Comparison of ENCODE assay signal across 24 cellular contexts in the genomic region with DNA sequence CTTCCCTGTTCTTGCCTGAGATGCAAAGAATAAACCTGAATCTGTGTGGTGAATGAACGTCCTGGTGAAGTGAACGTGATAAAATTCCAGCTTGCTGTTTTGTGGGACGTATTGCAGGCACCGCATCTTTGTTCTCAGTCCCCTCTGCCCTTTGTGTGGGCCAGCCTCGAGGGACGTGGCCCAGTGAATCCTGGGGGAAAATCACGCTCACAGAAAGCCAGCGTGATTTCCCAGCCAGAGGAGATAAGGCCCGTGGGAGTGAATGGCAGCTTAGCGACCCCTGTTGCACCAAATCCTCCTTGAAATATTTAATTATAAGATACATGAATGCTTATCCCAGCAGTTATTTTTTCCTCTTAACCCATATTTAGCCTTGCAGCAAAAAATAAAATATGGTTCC.
A peak's percentile ranks its signal among the peaks of the same experiment; 100 is the strongest.
DNase-seq lines count a peak whose midpoint lies in the region; ATAC-seq and TF ChIP-seq lines count a peak whose summit lies in the region.
"Had no signal": no experiment of that assay in that cellular context is flagged by ENCODE, and none has a peak within 500 bp of the region (broad histone marks: within the 10 kb centered on the region; RNA-seq: fewer than 3 reads in every experiment).

No MANE protein-coding gene starts in this region.

- intact Hi-C loops in left ventricle myocardium inferior (cut with micrococcal nuclease), result no loop called here
- intact Hi-C loops in Right ventricle myocardium inferior (cut with DNase I), result no loop called here
- intact Hi-C loops in uterus (cut with DNase I; ENCODE audit: low total_unique reads), result no loop called here
- intact Hi-C loops in sciatic nerve (cut with DNase I), result no loop called here
- intact Hi-C loops in esophagus squamous epithelium (cut with DNase I), result no loop called here

- H3K9me3 ChIP-seq in left ventricle myocardium inferior (replicated peaks) (no peaks in the 10 kb centered on the region), mesodermal cell (ENCODE audit: control insufficient read depth, low read length) (no peaks in the 10 kb centered on the region), uterus (no peaks in the 10 kb centered on the region), esophagus squamous epithelium (no peaks in the 10 kb centered on the region)
- H3K9me3 ChIP-seq: BE2C, MG63 had no signal

- no peak overlapping the region for H3K4me3 ChIP-seq in left ventricle myocardium inferior
- no peak overlapping the region for H3K4me3 ChIP-seq in brain microvascular endothelial cell (ENCODE audit: low read depth, low read length)
- H3K4me3 ChIP-seq in mesodermal cell (ENCODE audit: extremely low read depth, insufficient read depth, low read length, poor library complexity, severe bottlenecking), result no peak overlapping the region
- no peak overlapping the region for H3K4me3 ChIP-seq in uterus
- H3K4me3 ChIP-seq in esophagus squamous epithelium, result no peak overlapping the region
- H3K4me3 ChIP-seq: GM23248, MG63 had no signal

- H3K27ac ChIP-seq in left ventricle myocardium inferior (replicated peaks) (peak overlapping the region; percentile 58), brain microvascular endothelial cell (no peak overlapping the region), mesodermal cell (ENCODE audit: low read depth, low read length, severe bottlenecking) (peak overlapping the region; percentile 67), uterus (peak overlapping the region; percentile 3 to 55), esophagus squamous epithelium (no peak overlapping the region)
- H3K27ac ChIP-seq: GM23248 had no signal

- in situ Hi-C loops in brain microvascular endothelial cell (cut with HindIII; ENCODE audit: low pct_ligation_motif_present, low sequenced_read_pairs), result no loop called here

- 85 to 86% methylated on average over 6 to 8 of the region's 10 CpGs for WGBS in mesodermal cell (ENCODE audit: insufficient coverage in 2 of 2), 2 experiments
- whole genome bisulfite sequencing in esophagus squamous epithelium, 2 donors, result 89 to 93% methylated on average over 10 of the region's 10 CpGs

- peaks cover 19% of the 10 kb centered on the region for H3K27me3 ChIP-seq in left ventricle myocardium inferior (ENCODE audit: low read depth)
- no peaks in the 10 kb centered on the region for H3K27me3 ChIP-seq in brain microvascular endothelial cell (replicated peaks)
- no peaks in the 10 kb centered on the region for H3K27me3 ChIP-seq in uterus
- H3K27me3 ChIP-seq in esophagus squamous epithelium, result no peaks in the 10 kb centered on the region
- H3K27me3 ChIP-seq: BE2C, MG63 had no signal

- ATAC-seq in Right ventricle myocardium inferior (no peak), GM18867 (IDR thresholded peaks at IDR 0.05; ENCODE audit: unreplicated experiment) (no peak), sciatic nerve (no peak)

- TF ChIP-seq POLR2A in uterus (IDR thresholded peaks at IDR 0.05) (no peak), esophagus squamous epithelium (IDR thresholded peaks at IDR 0.05) (no peak)

- H3K36me3 ChIP-seq in left ventricle myocardium inferior (no peaks in the 10 kb centered on the region), brain microvascular endothelial cell (replicated peaks) (no peaks in the 10 kb centered on the region), mesodermal cell (ENCODE audit: control insufficient read depth, insufficient read depth, low read length) (no peaks in the 10 kb centered on the region), uterus (no peaks in the 10 kb centered on the region), esophagus squamous epithelium (no peaks in the 10 kb centered on the region)
- H3K36me3 ChIP-seq: BE2C, MG63 had no signal

- peaks cover 60% of the 10 kb centered on the region for H3K4me1 ChIP-seq in left ventricle myocardium inferior
- peaks cover 31% of the 10 kb centered on the region for H3K4me1 ChIP-seq in mesodermal cell (ENCODE audit: control insufficient read depth, insufficient read depth, low read length, poor library complexity, severe bottlenecking)
- peaks cover 0 to 9% of the 10 kb centered on the region in 2 donors for H3K4me1 ChIP-seq in uterus
- peaks cover 0 to 34% (median 3%) of the 10 kb centered on the region in 3 donors for H3K4me1 ChIP-seq in esophagus squamous epithelium

- no peak for TF ChIP-seq CTCF in left ventricle myocardium inferior (IDR thresholded peaks at IDR 0.05; ENCODE audit: borderline replicate concordance)
- peak; percentile 6 for TF ChIP-seq CTCF in brain microvascular endothelial cell (IDR thresholded peaks at IDR 0.05; ENCODE audit: low read depth, low read length, missing control alignments)
- TF ChIP-seq CTCF in uterus (IDR thresholded peaks at IDR 0.05), result no peak
- TF ChIP-seq CTCF in esophagus squamous epithelium (IDR thresholded peaks at IDR 0.05), result no peak

- DNase-seq in left ventricle myocardium inferior, result peak; percentile 28
- DNase-seq in Right ventricle myocardium inferior (ENCODE audit: missing footprints), result no peak
- DNase-seq in brain microvascular endothelial cell, result no peak
- DNase-seq in uterus, result peak in 1 of 2 donors; percentile 46
- DNase-seq in sciatic nerve (ENCODE audit: low spot score), result no peak
- no peak for DNase-seq in esophagus squamous epithelium (lab: John Stamatoyannopoulos, UW)
- DNase-seq: BE2C; CD4-positive, alpha-beta T cell; DMS153; GF-D8; GM23248; HCEC 1CT; Kasumi-1; MG63; NCI-H1048; NCI-H1436; NCI-H2029; NCI-H2171; NCI-H446 treated with DMSO at 0.1 percent for 48 hours; NCI-H69; NK-92 treated with Interleukin-12 subunit alpha and Interleukin-12 subunit beta, amount 100 ng/mL, for 24 hours; SHP77 treated with DMSO at 0.1 percent for 48 hours had no signal

Comparison
In these comparisons a context has a peak if more than half of its experiments do, and no peak if none do; other contexts are left out.
1. H3K27ac ChIP-seq: peak in left ventricle myocardium inferior (single experiment), mesodermal cell (single experiment) and uterus (2 of 2); none in brain microvascular endothelial cell (single experiment) and esophagus squamous epithelium (0 of 4).